Comparison of ENCODE assay signal across 9 cellular contexts in genomic region chr16:48498761-48499600, GRCh38.
A peak's percentile ranks its signal among the peaks of the same experiment; 100 is the strongest.
DNase-seq lines count a peak whose midpoint lies in the region; ATAC-seq and TF ChIP-seq lines count a peak whose summit lies in the region.
"Had no signal": no experiment of that assay in that cellular context is flagged by ENCODE, and none has a peak within 500 bp of the region (broad histone marks: within the 10 kb centered on the region; RNA-seq: fewer than 3 reads in every experiment).

No MANE protein-coding gene starts in this region.

- intact Hi-C loops in posterior vena cava (cut with DNase I) = no loop called here

- no peak for TF ChIP-seq CTCF in C4-2B (conservative IDR thresholded peaks at IDR 0.05)

- peak overlapping the region; percentile 79 for H3K27ac ChIP-seq in C4-2B

- DNase-seq in OCI-M1 (lab: John Stamatoyannopoulos, UW) = peak; percentile 22
- peak; percentile 82 for DNase-seq in fibroblast of gingiva (ENCODE audit: low read depth)
- peak; percentile 49 for DNase-seq in posterior vena cava (ENCODE audit: low spot score)
- no peak for DNase-seq in SW480 (ENCODE audit: low spot score)
- DNase-seq in activated effector memory CD4-positive, alpha-beta T cell treated with anti-CD3 and anti-CD28 coated beads, Interleukin-2, amount 50 U/mL, for 16 hours = no peak
- DNase-seq in NCI-H2227 treated with DMSO at 0.1 percent for 48 hours (lab: John Stamatoyannopoulos, UW) = no peak
- DNase-seq: activated CD8-positive, alpha-beta memory T cell treated with anti-CD3 and anti-CD28 coated beads, Interleukin-2, amount 10 ng/mL, durations not matched to agents 7 days and 5 days had no signal

- no peak for ATAC-seq in GM18870 (IDR thresholded peaks at IDR 0.05; ENCODE audit: unreplicated experiment)
- ATAC-seq: activated CD8-positive, alpha-beta memory T cell treated with anti-CD3 and anti-CD28 coated beads, Interleukin-2, amount 10 ng/mL, durations not matched to agents 7 days and 5 days had no signal

Comparison
In these comparisons a context has a peak if more than half of its experiments do, and no peak if none do; other contexts are left out.
1. DNase-seq: peak in OCI-M1 (single experiment), fibroblast of gingiva (single experiment) and posterior vena cava (single experiment); none in SW480 (single experiment), activated effector memory CD4-positive, alpha-beta T cell treated with anti-CD3 and anti-CD28 coated beads, Interleukin-2, amount 50 U/mL, for 16 hours (single experiment) and NCI-H2227 treated with DMSO at 0.1 percent for 48 hours (single experiment).